9 cellular contexts compared by ENCODE assay signal in genomic region chr10:15370741-15371701, GRCh38. TPM values are rescaled to one million over a fixed set of nuclear protein-coding genes. Genes with fewer than 3 reads are reported as not detected.
DNase-seq lines count a peak whose midpoint lies in the region; ATAC-seq, FAIRE-seq and TF ChIP-seq lines count a peak whose summit lies in the region.
"Had no signal": no experiment of that assay in that cellular context is flagged by ENCODE, and none has a peak within 500 bp of the region (broad histone marks: within the 10 kb centered on the region; RNA-seq: fewer than 3 reads in every experiment).

TSS of gene FAM171A1 (minus strand) at chr10:15371289. CDS start at chr10:15371052, 237 bp downstream.

- ATAC-seq in HG03378 (IDR thresholded peaks at IDR 0.05; ENCODE audit: unreplicated experiment), result no peak

- FAIRE-seq in D721Med (lab: Jason Lieb, UNC), result no peak
- FAIRE-seq: endometrium had no signal

- peak within 1 kb of the TSS; percentile 51 for H3K4me3 ChIP-seq in epithelial cell of esophagus (ENCODE audit: low read length)

- TF ChIP-seq CTCF in D721Med (IDR thresholded peaks at IDR 0.05; ENCODE audit: insufficient read depth, missing control alignments) (peak; percentile 34), epithelial cell of esophagus (IDR thresholded peaks at IDR 0.05; ENCODE audit: insufficient read depth, low read depth, low read length, missing control alignments) (no peak)

- DNase-seq in D721Med (ENCODE audit: insufficient read length, low spot score), result peak; percentile 62
- DNase-seq in H4 (ENCODE audit: low spot score), result peak; percentile 13
- peak; percentile 9 to 63 for DNase-seq in NCI-H446 (lab: John Stamatoyannopoulos, UW)
- peak; percentile 67 for DNase-seq in activated T-cell treated with anti-CD3 and anti-CD28 coated beads, Interleukin-2, amount 50 U/mL, for 1 hour
- peak; percentile 72 for DNase-seq in epithelial cell of esophagus (ENCODE audit: low read depth)
- DNase-seq in mucosa of gallbladder (ENCODE audit: low spot score), result peak; percentile 59
- peak; percentile 67 for DNase-seq in stimulated activated CD8-positive, alpha-beta memory T cell treated with anti-CD3 and anti-CD28 coated beads, Interleukin-4, amount 100 ng/mL, for 48 hours

RNA-seq across cellular contexts. Expression of gene FAM171A1, which starts in this region (rescaled TPM):
- 12.1 and 14.8 TPM in 2 replicates for total RNA-seq in H4 (2014; rRNA removed; shearing (Covaris generic))
- total RNA-seq in mucosa of gallbladder, result 73.9 TPM

Comparison
In these comparisons a context has a peak if more than half of its experiments do, and no peak if none do; other contexts are left out.
1. DNase-seq: peak in every context shown above with its lines; median percentile 72 in epithelial cell of esophagus; 67 in activated T-cell treated with anti-CD3 and anti-CD28 coated beads, Interleukin-2, amount 50 U/mL, for 1 hour; 67 in stimulated activated CD8-positive, alpha-beta memory T cell treated with anti-CD3 and anti-CD28 coated beads, Interleukin-4, amount 100 ng/mL, for 48 hours; 62 in D721Med; 59 in mucosa of gallbladder; 36 in NCI-H446; 13 in H4.